In the genomic region with DNA sequence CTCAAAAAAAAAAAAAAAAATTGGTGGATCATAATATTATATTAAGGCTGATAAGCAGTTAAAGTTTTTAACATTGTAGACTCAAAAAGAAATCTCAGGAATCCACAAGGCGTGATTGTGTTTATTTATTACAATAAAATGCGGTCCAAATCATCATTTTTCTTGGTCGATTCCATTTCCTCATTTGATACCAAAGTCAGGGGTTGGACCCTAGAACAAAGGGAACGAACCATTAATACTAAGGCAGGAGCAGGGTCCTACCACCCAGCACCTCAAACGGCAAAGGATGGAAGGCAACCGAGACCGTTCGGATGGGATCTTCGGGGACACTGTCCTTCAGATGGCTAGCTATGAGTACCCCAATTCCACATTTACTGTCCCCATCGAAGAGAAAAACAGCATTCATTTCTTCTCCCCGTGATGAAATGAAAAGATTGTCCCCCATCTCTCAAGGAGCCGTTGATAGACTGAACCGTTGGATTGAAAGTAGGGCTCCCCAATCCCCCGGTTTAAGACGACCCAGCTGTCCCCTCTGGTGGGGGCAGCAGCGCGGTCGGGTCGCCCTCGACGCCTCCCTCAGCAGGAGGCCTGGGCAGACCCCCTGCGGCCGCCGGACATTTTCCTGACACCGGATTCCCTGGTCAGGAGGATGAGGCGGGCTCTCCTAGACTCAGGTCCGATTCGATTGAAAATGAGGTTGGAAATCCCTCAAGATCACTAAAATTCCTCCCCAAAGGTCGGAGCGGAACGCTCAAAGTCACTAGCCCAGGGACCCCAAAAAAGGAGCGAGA, we compare ENCODE assay signal across 8 cellular contexts. TPM values are rescaled to one million over a fixed set of nuclear protein-coding genes. Genes with fewer than 3 reads are reported as not detected.
A peak's percentile ranks its signal among the peaks of the same experiment; 100 is the strongest.
DNase-seq lines count a peak whose midpoint lies in the region; ATAC-seq lines count a peak whose summit lies in the region.

No MANE protein-coding gene starts in this region.

- no peaks in the 10 kb centered on the region for H3K36me3 ChIP-seq in Karpas-422 (ENCODE audit: insufficient read depth, low read length)
- H3K36me3 ChIP-seq in mesodermal cell (ENCODE audit: control insufficient read depth, insufficient read depth, low read length), result no peaks in the 10 kb centered on the region
- H3K36me3 ChIP-seq in urinary bladder (ENCODE audit: insufficient read depth), result no peaks in the 10 kb centered on the region

- peak overlapping the region; percentile 98 for H3K4me2 ChIP-seq in Karpas-422 (ENCODE audit: low read depth, low read length, poor library complexity, severe bottlenecking)

- peaks cover 23% of the 10 kb centered on the region for H3K4me1 ChIP-seq in Karpas-422 (ENCODE audit: low read length)
- no peaks in the 10 kb centered on the region for H3K4me1 ChIP-seq in mesodermal cell (ENCODE audit: control insufficient read depth, insufficient read depth, low read length, poor library complexity, severe bottlenecking)
- no peaks in the 10 kb centered on the region for H3K4me1 ChIP-seq in urinary bladder (ENCODE audit: insufficient read depth)

- H3K9me3 ChIP-seq in Karpas-422 (ENCODE audit: low read length) (no peaks in the 10 kb centered on the region), mesodermal cell (ENCODE audit: control insufficient read depth, low read length) (no peaks in the 10 kb centered on the region)

- peak overlapping the region; percentile 88 for H3K9ac ChIP-seq in Karpas-422 (ENCODE audit: low read length)

- H3K27ac ChIP-seq in Karpas-422 (ENCODE audit: low read length) (peak overlapping the region; percentile 79), mesodermal cell (ENCODE audit: low read depth, low read length, severe bottlenecking) (peak overlapping the region; percentile 52), urinary bladder (ENCODE audit: low read depth) (peak overlapping the region; percentile 74)

- no peaks in the 10 kb centered on the region for H4K20me1 ChIP-seq in Karpas-422 (ENCODE audit: insufficient read depth, low read depth, low read length)

- DNase-seq in Karpas-422 (peak; percentile 64), cerebellar cortex (ENCODE audit: low spot score) (peak; percentile 19), kidney tubule cell (ENCODE audit: low spot score) (no peak), occipital lobe (lab: John Stamatoyannopoulos, UW) (no peak), SHP77 (lab: John Stamatoyannopoulos, UW) (no peak)

- H3K9me2 ChIP-seq in Karpas-422 (replicated peaks; ENCODE audit: insufficient read depth, low read length), result no peaks in the 10 kb centered on the region

- peak overlapping the region; percentile 86 for H2AFZ ChIP-seq in Karpas-422 (ENCODE audit: low read length)

- H3K4me3 ChIP-seq in Karpas-422 (ENCODE audit: low read length), result peak overlapping the region; percentile 87
- peak overlapping the region; percentile 48 for H3K4me3 ChIP-seq in mesodermal cell (ENCODE audit: extremely low read depth, insufficient read depth, low read length, poor library complexity, severe bottlenecking)
- peak overlapping the region; percentile 47 for H3K4me3 ChIP-seq in urinary bladder (ENCODE audit: low read depth, low read length)

- H3K79me2 ChIP-seq in Karpas-422 (ENCODE audit: low read length), result peaks cover 15% of the 10 kb centered on the region

- WGBS in mesodermal cell (ENCODE audit: insufficient coverage in 2 of 2), 2 experiments, result 34 to 53% methylated on average over 18 to 27 of the region's 32 CpGs
- 27% methylated on average over 32 of the region's 32 CpGs for WGBS in urinary bladder

- H3K27me3 ChIP-seq in Karpas-422 (ENCODE audit: low read length), result no peaks in the 10 kb centered on the region

- peak; percentile 22 for ATAC-seq in GM19023 (IDR thresholded peaks at IDR 0.05; ENCODE audit: unreplicated experiment)

RNA-seq across cellular contexts. Expression of a gene that starts 0.6 kb away (rescaled TPM):
- 3.8 and 26.0 TPM in 2 replicates for total RNA-seq in Karpas-422 (2014; rRNA removed; shearing (Covaris generic); ENCODE audit: low replicate concordance)
- polyA plus RNA-seq in mesodermal cell (2013, experiment 1 of 2), result 4.1 TPM
- polyA plus RNA-seq in mesodermal cell (2013, experiment 2 of 2), result 5.0 TPM
- 6.9 TPM for total RNA-seq in urinary bladder
- polyA plus RNA-seq in urinary bladder, result 1.8 TPM
- 4.1 TPM for total RNA-seq in occipital lobe

Comparison
In these comparisons a context has a peak if more than half of its experiments do, and no peak if none do; other contexts are left out.
1. DNase-seq: peak in Karpas-422 (single experiment) and cerebellar cortex (single experiment); none in kidney tubule cell (single experiment), occipital lobe (single experiment) and SHP77 (0 of 2).
2. Peak in every context shown above with its lines, with median percentiles within 50 percentile points of each other: H3K27ac ChIP-seq and H3K4me3 ChIP-seq.